12 cellular contexts compared by ENCODE assay signal in genomic region chr17:31314788-31315105, GRCh38. TPM values are rescaled to one million over a fixed set of nuclear protein-coding genes. Genes with fewer than 3 reads are reported as not detected.
DNase-seq lines count a peak whose midpoint lies in the region; ATAC-seq and TF ChIP-seq lines count a peak whose summit lies in the region.
"Had no signal": no experiment of that assay in that cellular context is flagged by ENCODE, and none has a peak within 500 bp of the region (broad histone marks: within the 10 kb centered on the region; RNA-seq: fewer than 3 reads in every experiment).

No MANE protein-coding gene starts in this region.

- peak overlapping the region; percentile 81 to 96 (median 88) for H3K27ac Mint-ChIP-seq in CD4-positive, alpha-beta memory T cell
- H3K27ac Mint-ChIP-seq in activated T-helper 2 cell treated with anti-CD3 and anti-CD28 coated beads, Interferon-gamma antibody, Interleukin-2, Interleukin-4, amounts not matched to agents 10 μg/mL and 5 μg/mL and 100 μg/mL, durations not matched to agents 14 hours and 24 hours and 36 hours = peak overlapping the region; percentile 83
- H3K27ac Mint-ChIP-seq in natural killer cell treated with Interleukin-12 subunit alpha and Interleukin-12 subunit beta and Interleukin-15 and Interleukin-18, amount 100 ng/mL, for 72 hours = peak overlapping the region; percentile 90 to 93

- DNase-seq in CD4-positive, alpha-beta memory T cell = no peak
- no peak for DNase-seq in activated T-helper 2 cell treated with anti-CD3 and anti-CD28 coated beads, Interferon-gamma antibody, Interleukin-2, Interleukin-4, amounts not matched to agents 10 μg/mL and 5 μg/mL and 100 μg/mL, durations not matched to agents 14 hours and 24 hours and 36 hours (ENCODE audit: low spot score)
- DNase-seq in natural killer cell treated with Interleukin-12 subunit alpha and Interleukin-12 subunit beta and Interleukin-15 and Interleukin-18, amount 100 ng/mL, for 72 hours (ENCODE audit: low spot score) = no peak
- DNase-seq in WERI-Rb-1 = no peak
- no peak for DNase-seq in omental fat pad (ENCODE audit: low spot score)
- DNase-seq in NCI-H748 treated with DMSO at 0.1 percent for 48 hours (lab: John Stamatoyannopoulos, UW) = no peak
- DNase-seq: NCI-H2227 treated with DMSO at 0.1 percent for 48 hours, retina, Right ventricle myocardium superior had no signal

- peaks cover 82% of the 10 kb centered on the region for H3K79me2 ChIP-seq in Loucy (ENCODE audit: insufficient read depth, low read length)

- intact Hi-C loops in CD4-positive, alpha-beta memory T cell (cut with micrococcal nuclease) = loop anchor here (5.0 kb wide), 5 partner anchors 38 to 492 kb away; partner anchors contain the start of gene CRLF3
- intact Hi-C loops in activated T-helper 2 cell treated with anti-CD3 and anti-CD28 coated beads, Interferon-gamma antibody, Interleukin-2, Interleukin-4, amounts not matched to agents 10 μg/mL and 5 μg/mL and 100 μg/mL, durations not matched to agents 14 hours and 24 hours and 36 hours (cut with micrococcal nuclease) = loop anchor here (5.0 kb wide), 3 partner anchors 178 to 492 kb away; partner anchors contain the start of gene CRLF3

- ATAC-seq in natural killer cell treated with Interleukin-12 subunit alpha and Interleukin-12 subunit beta and Interleukin-15 and Interleukin-18, amount 100 ng/mL, for 72 hours = no peak
- no peak for ATAC-seq in omental fat pad (ENCODE audit: low FRiP score)

- no peaks in the 10 kb centered on the region for H3K9me3 ChIP-seq in CD4-positive, alpha-beta memory T cell (ENCODE audit: control insufficient read depth in 1 of 2, low read length in 2 of 2)
- H3K9me3 ChIP-seq in Loucy (ENCODE audit: insufficient read depth, low read depth, low read length) (no peaks in the 10 kb centered on the region), WERI-Rb-1 (ENCODE audit: severe bottlenecking) (no peaks in the 10 kb centered on the region)

- no peak overlapping the region for H2AFZ ChIP-seq in Loucy (ENCODE audit: low read length)

- H3K4me3 ChIP-seq in CD4-positive, alpha-beta memory T cell (ENCODE audit: low read length in 2 of 2) = peak overlapping the region in 1 of 2 donors; percentile 4
- H3K4me3 ChIP-seq in Loucy (ENCODE audit: low read length, poor library complexity, severe bottlenecking) (peak overlapping the region; percentile 79), WERI-Rb-1 (ENCODE audit: low read depth, low read length) (no peak overlapping the region)

- TF ChIP-seq CTCF in Loucy (conservative IDR thresholded peaks at IDR 0.05; ENCODE audit: low read length) (no peak), WERI-Rb-1 (IDR thresholded peaks at IDR 0.05; ENCODE audit: low read depth, low read length) (no peak), omental fat pad (IDR thresholded peaks at IDR 0.05) (no peak)

- H3K27me3 ChIP-seq in CD4-positive, alpha-beta memory T cell (ENCODE audit: insufficient read depth, low read length) = no peaks in the 10 kb centered on the region
- H3K27me3 ChIP-seq in Loucy (ENCODE audit: insufficient read depth, low read length, poor library complexity, severe bottlenecking) = no peaks in the 10 kb centered on the region
- no peaks in the 10 kb centered on the region for H3K27me3 ChIP-seq in WERI-Rb-1 (ENCODE audit: insufficient read depth, low read depth, severe bottlenecking)

- H3K9me3 Mint-ChIP-seq in CD4-positive, alpha-beta memory T cell = no peaks in the 10 kb centered on the region
- no peaks in the 10 kb centered on the region for H3K9me3 Mint-ChIP-seq in activated T-helper 2 cell treated with anti-CD3 and anti-CD28 coated beads, Interferon-gamma antibody, Interleukin-2, Interleukin-4, amounts not matched to agents 10 μg/mL and 5 μg/mL and 100 μg/mL, durations not matched to agents 14 hours and 24 hours and 36 hours
- no peaks in the 10 kb centered on the region for H3K9me3 Mint-ChIP-seq in natural killer cell treated with Interleukin-12 subunit alpha and Interleukin-12 subunit beta and Interleukin-15 and Interleukin-18, amount 100 ng/mL, for 72 hours

- no peaks in the 10 kb centered on the region for H3K27me3 Mint-ChIP-seq in CD4-positive, alpha-beta memory T cell
- H3K27me3 Mint-ChIP-seq in activated T-helper 2 cell treated with anti-CD3 and anti-CD28 coated beads, Interferon-gamma antibody, Interleukin-2, Interleukin-4, amounts not matched to agents 10 μg/mL and 5 μg/mL and 100 μg/mL, durations not matched to agents 14 hours and 24 hours and 36 hours (ENCODE audit: low read depth) = no peaks in the 10 kb centered on the region
- no peaks in the 10 kb centered on the region for H3K27me3 Mint-ChIP-seq in natural killer cell treated with Interleukin-12 subunit alpha and Interleukin-12 subunit beta and Interleukin-15 and Interleukin-18, amount 100 ng/mL, for 72 hours

- H3K4me3 Mint-ChIP-seq in CD4-positive, alpha-beta memory T cell = peak overlapping the region; percentile 58 to 97 (median 91)
- peak overlapping the region; percentile 49 for H3K4me3 Mint-ChIP-seq in activated T-helper 2 cell treated with anti-CD3 and anti-CD28 coated beads, Interferon-gamma antibody, Interleukin-2, Interleukin-4, amounts not matched to agents 10 μg/mL and 5 μg/mL and 100 μg/mL, durations not matched to agents 14 hours and 24 hours and 36 hours (ENCODE audit: low read depth)
- H3K4me3 Mint-ChIP-seq in natural killer cell treated with Interleukin-12 subunit alpha and Interleukin-12 subunit beta and Interleukin-15 and Interleukin-18, amount 100 ng/mL, for 72 hours = peak overlapping the region; percentile 79

- POLR2A ChIA-PET in CD4-positive, alpha-beta memory T cell (lab: Charles Lee; ENCODE audit: partially characterized antibody) = no interaction called here

- H3K4me1 Mint-ChIP-seq in CD4-positive, alpha-beta memory T cell = peaks cover 23 to 65% (median 32%) of the 10 kb centered on the region in 4 donors
- H3K4me1 Mint-ChIP-seq in activated T-helper 2 cell treated with anti-CD3 and anti-CD28 coated beads, Interferon-gamma antibody, Interleukin-2, Interleukin-4, amounts not matched to agents 10 μg/mL and 5 μg/mL and 100 μg/mL, durations not matched to agents 14 hours and 24 hours and 36 hours (ENCODE audit: low read depth) = peaks cover 49% of the 10 kb centered on the region
- peaks cover 35 to 60% of the 10 kb centered on the region in 2 donors for H3K4me1 Mint-ChIP-seq in natural killer cell treated with Interleukin-12 subunit alpha and Interleukin-12 subunit beta and Interleukin-15 and Interleukin-18, amount 100 ng/mL, for 72 hours (ENCODE audit: low read depth in 2 of 2)

- H3K9ac ChIP-seq in Loucy (ENCODE audit: low read depth, low read length, poor library complexity, severe bottlenecking) = no peak overlapping the region
- H3K9ac ChIP-seq: KMS-11 had no signal

- H3K4me2 ChIP-seq in Loucy (ENCODE audit: low read depth, low read length, poor library complexity, severe bottlenecking) = peak overlapping the region; percentile 92
- H3K4me2 ChIP-seq: KMS-11 had no signal

- peaks cover 9% of the 10 kb centered on the region; the same call in 1 of the 2 replicates for H3F3A ChIP-seq in Loucy (ENCODE audit: low read depth)

- no peaks in the 10 kb centered on the region for H3K36me3 ChIP-seq in CD4-positive, alpha-beta memory T cell (ENCODE audit: insufficient read depth, low read length)
- no peaks in the 10 kb centered on the region for H3K36me3 ChIP-seq in Loucy (ENCODE audit: insufficient read depth, low read length)
- H3K36me3 ChIP-seq in WERI-Rb-1 = no peaks in the 10 kb centered on the region; the same call in 1 of the 2 replicates

- H3K4me1 ChIP-seq in CD4-positive, alpha-beta memory T cell (ENCODE audit: insufficient read depth, low read length) = peaks cover 44% of the 10 kb centered on the region
- peaks cover 76% of the 10 kb centered on the region for H3K4me1 ChIP-seq in Loucy (ENCODE audit: insufficient read depth, low read length, poor library complexity, severe bottlenecking)

- no peaks in the 10 kb centered on the region for H3K9me2 ChIP-seq in Loucy (replicated peaks; ENCODE audit: low read depth, low read length)

- H3K36me3 Mint-ChIP-seq in CD4-positive, alpha-beta memory T cell = peaks cover 12 to 40% of the 10 kb centered on the region in 2 donors
- H3K36me3 Mint-ChIP-seq in activated T-helper 2 cell treated with anti-CD3 and anti-CD28 coated beads, Interferon-gamma antibody, Interleukin-2, Interleukin-4, amounts not matched to agents 10 μg/mL and 5 μg/mL and 100 μg/mL, durations not matched to agents 14 hours and 24 hours and 36 hours (ENCODE audit: low read depth) = peaks cover 48% of the 10 kb centered on the region
- peaks cover 11% of the 10 kb centered on the region for H3K36me3 Mint-ChIP-seq in natural killer cell treated with Interleukin-12 subunit alpha and Interleukin-12 subunit beta and Interleukin-15 and Interleukin-18, amount 100 ng/mL, for 72 hours

- H3K27ac ChIP-seq in CD4-positive, alpha-beta memory T cell (ENCODE audit: low read depth, low read length) = peak overlapping the region; percentile 36
- no peak overlapping the region for H3K27ac ChIP-seq in WERI-Rb-1
- H3K27ac ChIP-seq: KMS-11 had no signal

- CTCF ChIA-PET in CD4-positive, alpha-beta memory T cell (lab: Charles Lee; ENCODE audit: partially characterized antibody) = interaction anchor here (1.4 kb wide), 1 partner anchor 11 kb away, joined by 3 read pairs; no protein-coding TSS in a partner anchor

- H4K20me1 ChIP-seq in Loucy (ENCODE audit: insufficient read depth, low read length, poor library complexity, severe bottlenecking) = no peaks in the 10 kb centered on the region

RNA-seq across cellular contexts. Expression of gene EVI2B, which starts 0.9 kb away (rescaled TPM):
- 100 to 1,000 TPM; 174 to 176 TPM for total RNA-seq in CD4-positive, alpha-beta memory T cell
- 100 to 1,000 TPM in 1 of 2 donors, 10 to 100 TPM in 1; 99.2 to 103 TPM for polyA plus RNA-seq in CD4-positive, alpha-beta memory T cell
- total RNA-seq in activated T-helper 2 cell treated with anti-CD3 and anti-CD28 coated beads, Interferon-gamma antibody, Interleukin-2, Interleukin-4, amounts not matched to agents 10 μg/mL and 5 μg/mL and 100 μg/mL, durations not matched to agents 14 hours and 24 hours and 36 hours = 13.0 and 13.9 TPM in 2 replicates
- 10 to 100 TPM; 16.3 to 28.0 TPM for total RNA-seq in natural killer cell treated with Interleukin-12 subunit alpha and Interleukin-12 subunit beta and Interleukin-15 and Interleukin-18, amount 100 ng/mL, for 72 hours
- total RNA-seq in omental fat pad = 10 to 100 TPM; 13.5 to 36.9 (median 29.6) TPM

RNA-seq across cellular contexts. Expression of gene EVI2A, which starts 6.7 kb away (rescaled TPM):
- 100 to 1,000 TPM; 133 to 139 TPM for total RNA-seq in CD4-positive, alpha-beta memory T cell
- 10 to 100 TPM; 70.1 to 76.9 TPM for polyA plus RNA-seq in CD4-positive, alpha-beta memory T cell
- 18.6 and 20.7 TPM in 2 replicates for total RNA-seq in activated T-helper 2 cell treated with anti-CD3 and anti-CD28 coated beads, Interferon-gamma antibody, Interleukin-2, Interleukin-4, amounts not matched to agents 10 μg/mL and 5 μg/mL and 100 μg/mL, durations not matched to agents 14 hours and 24 hours and 36 hours
- 10 to 100 TPM in 1 of 2 donors, 1 to 10 TPM in 1; 6.2 to 13.8 TPM for total RNA-seq in natural killer cell treated with Interleukin-12 subunit alpha and Interleukin-12 subunit beta and Interleukin-15 and Interleukin-18, amount 100 ng/mL, for 72 hours
- 10 to 100 TPM; 10.6 to 24.1 (median 18.7) TPM for total RNA-seq in omental fat pad

RNA-seq across cellular contexts. Expression of gene OMG, which starts 17.7 kb away (rescaled TPM):
- total RNA-seq in CD4-positive, alpha-beta memory T cell = under 1 TPM; 0.69 to 0.84 TPM
- polyA plus RNA-seq in CD4-positive, alpha-beta memory T cell = under 1 TPM in 1 of 2 donors, not detected in 1; 0.61 TPM
- total RNA-seq in activated T-helper 2 cell treated with anti-CD3 and anti-CD28 coated beads, Interferon-gamma antibody, Interleukin-2, Interleukin-4, amounts not matched to agents 10 μg/mL and 5 μg/mL and 100 μg/mL, durations not matched to agents 14 hours and 24 hours and 36 hours = 0.11 and 0.16 TPM in 2 replicates
- 1 to 10 TPM in 1 of 2 donors, under 1 TPM in 1; 0.48 to 1.4 TPM for total RNA-seq in natural killer cell treated with Interleukin-12 subunit alpha and Interleukin-12 subunit beta and Interleukin-15 and Interleukin-18, amount 100 ng/mL, for 72 hours
- under 1 TPM in 2 of 4 donors, not detected in 2; 0.84 TPM for total RNA-seq in omental fat pad
- total RNA-seq: astrocyte, Right ventricle myocardium superior had no signal

Comparison
In these comparisons a context has a peak if more than half of its experiments do, and no peak if none do; other contexts are left out.
1. RNA of gene EVI2B, which starts 0.9 kb away (total RNA-seq): 174 to 176 TPM in CD4-positive, alpha-beta memory T cell; 13.5 to 36.9 TPM in omental fat pad, 16.3 to 28.0 TPM in natural killer cell treated with Interleukin-12 subunit alpha and Interleukin-12 subunit beta and Interleukin-15 and Interleukin-18, amount 100 ng/mL, for 72 hours and 13.0 to 13.9 TPM in activated T-helper 2 cell treated with anti-CD3 and anti-CD28 coated beads, Interferon-gamma antibody, Interleukin-2, Interleukin-4, amounts not matched to agents 10 μg/mL and 5 μg/mL and 100 μg/mL, durations not matched to agents 14 hours and 24 hours and 36 hours; every median in the first group is over 4 times any median in the second.
2. Peak in every context shown above with its lines, with median percentiles within 50 percentile points of each other: H3K27ac Mint-ChIP-seq and H3K4me3 Mint-ChIP-seq.